9 cellular contexts compared by ENCODE assay signal in the genomic region with DNA sequence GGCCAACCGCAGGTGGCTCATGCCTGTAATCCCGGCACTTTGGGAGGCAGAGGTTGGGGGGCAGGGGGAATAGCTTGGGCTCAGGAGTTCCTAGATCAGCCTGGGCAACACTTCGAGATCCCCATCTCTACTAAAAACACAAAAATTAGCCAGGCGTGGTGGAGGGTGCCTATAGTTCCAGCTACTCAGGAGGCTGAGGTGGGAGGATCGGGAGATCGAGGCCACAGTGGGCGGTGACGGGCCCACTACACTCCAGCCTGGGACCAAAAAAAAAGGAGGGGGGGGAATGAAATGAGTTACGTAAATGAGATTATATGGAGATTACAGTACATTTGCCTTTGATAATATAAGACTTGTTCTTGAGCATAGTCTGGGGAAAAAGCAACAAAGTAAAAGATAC. TPM values are rescaled to one million over a fixed set of nuclear protein-coding genes. Genes with fewer than 3 reads are reported as not detected.
DNase-seq lines count a peak whose midpoint lies in the region; ATAC-seq and TF ChIP-seq lines count a peak whose summit lies in the region.
"Had no signal": no experiment of that assay in that cellular context is flagged by ENCODE, and none has a peak within 500 bp of the region (broad histone marks: within the 10 kb centered on the region; RNA-seq: fewer than 3 reads in every experiment).

No MANE protein-coding gene starts in this region.

- peaks cover 49% of the 10 kb centered on the region for H3K36me3 Mint-ChIP-seq in activated T-cell treated with anti-CD3 and anti-CD28 coated beads, Interleukin-2, amount 50 U/mL, for 24 hours (ENCODE audit: low read depth)
- peaks cover 14% of the 10 kb centered on the region for H3K36me3 Mint-ChIP-seq in activated CD8-positive, alpha-beta T cell treated with anti-CD3 and anti-CD28 coated beads for 36 hours (ENCODE audit: low read depth)

- peak overlapping the region; percentile 88 for H3K4me3 Mint-ChIP-seq in activated T-cell treated with anti-CD3 and anti-CD28 coated beads, Interleukin-2, amount 50 U/mL, for 24 hours
- peak overlapping the region; percentile 87 for H3K4me3 Mint-ChIP-seq in activated CD8-positive, alpha-beta T cell treated with anti-CD3 and anti-CD28 coated beads for 36 hours
- peak overlapping the region; percentile 98 for H3K4me3 Mint-ChIP-seq in stimulated activated naive CD8-positive, alpha-beta T cell treated with anti-CD3 and anti-CD28 coated beads, Interleukin-15, amount 100 ng/mL, for 72 hours

- TF ChIP-seq POLR2A in body of pancreas (IDR thresholded peaks at IDR 0.05), result no peak

- intact Hi-C loops in activated CD8-positive, alpha-beta T cell treated with anti-CD3 and anti-CD28 coated beads for 36 hours (cut with micrococcal nuclease), result loop anchor here (5.0 kb wide), 1 partner anchor 63 kb away; no protein-coding TSS in a partner anchor
- intact Hi-C loops in body of pancreas (cut with DNase I), result no loop called here

- CTCF ChIA-PET in activated CD8-positive, alpha-beta T cell treated with anti-CD3 and anti-CD28 coated beads for 36 hours (lab: Charles Lee), result interaction anchor here (0.8 to 2.1 kb wide), 4 partner anchors 11 to 67 kb away, joined by 3 to 9 read pairs (median 4); no protein-coding TSS in a partner anchor

- H3K4me1 ChIP-seq in iPS-15b (ENCODE audit: control insufficient read depth, insufficient read depth, low read length) (no peaks in the 10 kb centered on the region), body of pancreas (peaks cover 5% of the 10 kb centered on the region)

- 74 to 85% methylated on average over 6 to 9 of the region's 9 CpGs for WGBS in body of pancreas, 2 donors

- H3K9me3 Mint-ChIP-seq in activated T-cell treated with anti-CD3 and anti-CD28 coated beads, Interleukin-2, amount 50 U/mL, for 24 hours, result no peaks in the 10 kb centered on the region
- H3K9me3 Mint-ChIP-seq in activated CD8-positive, alpha-beta T cell treated with anti-CD3 and anti-CD28 coated beads for 36 hours, result no peaks in the 10 kb centered on the region
- H3K9me3 Mint-ChIP-seq in stimulated activated naive CD8-positive, alpha-beta T cell treated with anti-CD3 and anti-CD28 coated beads, Interleukin-15, amount 100 ng/mL, for 72 hours, result no peaks in the 10 kb centered on the region

- peaks cover 58% of the 10 kb centered on the region for H3K4me1 Mint-ChIP-seq in activated T-cell treated with anti-CD3 and anti-CD28 coated beads, Interleukin-2, amount 50 U/mL, for 24 hours (ENCODE audit: low read depth)
- peaks cover 47% of the 10 kb centered on the region for H3K4me1 Mint-ChIP-seq in activated CD8-positive, alpha-beta T cell treated with anti-CD3 and anti-CD28 coated beads for 36 hours (ENCODE audit: low read depth)
- peaks cover 43% of the 10 kb centered on the region for H3K4me1 Mint-ChIP-seq in stimulated activated naive CD8-positive, alpha-beta T cell treated with anti-CD3 and anti-CD28 coated beads, Interleukin-15, amount 100 ng/mL, for 72 hours

- H3K4me3 ChIP-seq in iPS-15b (ENCODE audit: low read depth, low read length) (peak overlapping the region; percentile 71), body of pancreas (no peak overlapping the region)

- POLR2A ChIA-PET in activated CD8-positive, alpha-beta T cell treated with anti-CD3 and anti-CD28 coated beads for 36 hours (lab: Charles Lee), result interaction anchor here (0.6 kb wide), 1 partner anchor 101 kb away, joined by 3 read pairs; no protein-coding TSS in a partner anchor

- no peak overlapping the region for H3K27ac ChIP-seq in body of pancreas
- no peak overlapping the region for H3K27ac ChIP-seq in caudate nucleus (ENCODE audit: low read depth, low read length)

- peak overlapping the region; percentile 98 for H3K27ac Mint-ChIP-seq in activated T-cell treated with anti-CD3 and anti-CD28 coated beads, Interleukin-2, amount 50 U/mL, for 24 hours
- H3K27ac Mint-ChIP-seq in activated CD8-positive, alpha-beta T cell treated with anti-CD3 and anti-CD28 coated beads for 36 hours, result peak overlapping the region; percentile 97
- peak overlapping the region; percentile 4 to 29 for H3K27ac Mint-ChIP-seq in stimulated activated naive CD8-positive, alpha-beta T cell treated with anti-CD3 and anti-CD28 coated beads, Interleukin-15, amount 100 ng/mL, for 72 hours

- ATAC-seq in activated CD8-positive, alpha-beta T cell treated with anti-CD3 and anti-CD28 coated beads for 36 hours, result no peak
- no peak for ATAC-seq in stimulated activated naive CD8-positive, alpha-beta T cell treated with anti-CD3 and anti-CD28 coated beads, Interleukin-15, amount 100 ng/mL, for 72 hours
- ATAC-seq in body of pancreas, result no peak
- no peak for ATAC-seq in GM18858 (IDR thresholded peaks at IDR 0.05; ENCODE audit: unreplicated experiment)

- no peaks in the 10 kb centered on the region for H3K27me3 ChIP-seq in iPS-15b (ENCODE audit: control insufficient read depth, insufficient read depth, low read length)
- no peaks in the 10 kb centered on the region for H3K27me3 ChIP-seq in body of pancreas

- TF ChIP-seq CTCF in activated CD8-positive, alpha-beta T cell treated with anti-CD3 and anti-CD28 coated beads for 36 hours (IDR thresholded peaks at IDR 0.05), result no peak
- no peak for TF ChIP-seq CTCF in body of pancreas (IDR thresholded peaks at IDR 0.05)

- H3K27me3 Mint-ChIP-seq in activated T-cell treated with anti-CD3 and anti-CD28 coated beads, Interleukin-2, amount 50 U/mL, for 24 hours, result no peaks in the 10 kb centered on the region
- H3K27me3 Mint-ChIP-seq in activated CD8-positive, alpha-beta T cell treated with anti-CD3 and anti-CD28 coated beads for 36 hours, result no peaks in the 10 kb centered on the region
- no peaks in the 10 kb centered on the region for H3K27me3 Mint-ChIP-seq in stimulated activated naive CD8-positive, alpha-beta T cell treated with anti-CD3 and anti-CD28 coated beads, Interleukin-15, amount 100 ng/mL, for 72 hours

- H3K9me3 ChIP-seq in iPS-15b (ENCODE audit: control insufficient read depth, insufficient read depth, low read length) (no peaks in the 10 kb centered on the region), body of pancreas (no peaks in the 10 kb centered on the region)

- DNase-seq in activated T-cell treated with anti-CD3 and anti-CD28 coated beads, Interleukin-2, amount 50 U/mL, for 24 hours, result no peak
- DNase-seq in activated T-cell treated with anti-CD3 and anti-CD28 coated beads, Interleukin-2, amount 50 U/mL, for 1 hour, result no peak
- no peak for DNase-seq in activated CD8-positive, alpha-beta T cell treated with anti-CD3 and anti-CD28 coated beads for 36 hours
- DNase-seq in stimulated activated naive CD8-positive, alpha-beta T cell treated with anti-CD3 and anti-CD28 coated beads, Interleukin-15, amount 100 ng/mL, for 72 hours, result no peak
- DNase-seq in body of pancreas (no peak), caudate nucleus (lab: John Stamatoyannopoulos, UW) (no peak)

- H3K9ac ChIP-seq in iPS-15b (ENCODE audit: low read depth, low read length), result no peak overlapping the region

- H3K36me3 ChIP-seq in iPS-15b (ENCODE audit: control insufficient read depth, insufficient read depth, low read length), result no peaks in the 10 kb centered on the region
- peaks cover 0 to 3% of the 10 kb centered on the region in 2 donors for H3K36me3 ChIP-seq in body of pancreas (replicated peaks in 1 of 2; ENCODE audit: insufficient read depth in 1 of 2, low read depth in 2 of 2)

RNA-seq across cellular contexts. Expression of a gene that starts 1.1 kb away (rescaled TPM):
- 10 to 100 TPM; 42.0 to 42.5 TPM for total RNA-seq in activated CD8-positive, alpha-beta T cell treated with anti-CD3 and anti-CD28 coated beads for 36 hours
- total RNA-seq in body of pancreas, result 1 to 10 TPM; 6.0 to 6.9 TPM

RNA-seq across cellular contexts. Expression of a gene that starts 20.6 kb away (rescaled TPM):
- not detected for total RNA-seq in activated CD8-positive, alpha-beta T cell treated with anti-CD3 and anti-CD28 coated beads for 36 hours
- not detected for total RNA-seq in body of pancreas
- total RNA-seq: myocyte had no signal

RNA-seq across cellular contexts. Expression of a gene that starts 54.0 kb away (rescaled TPM):
- under 1 TPM; 0.56 to 0.58 TPM for total RNA-seq in activated CD8-positive, alpha-beta T cell treated with anti-CD3 and anti-CD28 coated beads for 36 hours
- 10 to 100 TPM; 11.9 to 23.4 TPM for total RNA-seq in body of pancreas

Comparison
In these comparisons a context has a peak if more than half of its experiments do, and no peak if none do; other contexts are left out.
1. H3K27ac Mint-ChIP-seq: peak in every context shown above with its lines; median percentile 98 in activated T-cell treated with anti-CD3 and anti-CD28 coated beads, Interleukin-2, amount 50 U/mL, for 24 hours; 97 in activated CD8-positive, alpha-beta T cell treated with anti-CD3 and anti-CD28 coated beads for 36 hours; 16 in stimulated activated naive CD8-positive, alpha-beta T cell treated with anti-CD3 and anti-CD28 coated beads, Interleukin-15, amount 100 ng/mL, for 72 hours.
2. RNA of a gene that starts 1.1 kb away (total RNA-seq): 42.0 to 42.5 TPM in activated CD8-positive, alpha-beta T cell treated with anti-CD3 and anti-CD28 coated beads for 36 hours; 6.0 to 6.9 TPM in body of pancreas; every median in the first group is over 4 times any median in the second.
3. RNA of a gene that starts 54.0 kb away (total RNA-seq): 11.9 to 23.4 TPM in body of pancreas; 0.56 to 0.58 TPM in activated CD8-positive, alpha-beta T cell treated with anti-CD3 and anti-CD28 coated beads for 36 hours; every median in the first group is over 4 times any median in the second.
4. Peak in every context shown above with its lines, with median percentiles within 50 percentile points of each other: H3K4me3 Mint-ChIP-seq.